ENCODE assay signal across 27 cellular contexts in genomic region chr22:48600171-48600570, GRCh38.
"Had no signal": no experiment of that assay in that cellular context is flagged by ENCODE, and none has a peak within 500 bp of the region (broad histone marks: within the 10 kb centered on the region; RNA-seq: fewer than 3 reads in every experiment).

No MANE protein-coding gene starts in this region.

- H3K4me3 Mint-ChIP-seq: dendritic cell treated with granulocyte-macrophage colony-stimulating factor and Interleukin-4, amounts not matched to agents 40 ng/mL and 50 ng/mL, for 4 days; effector memory CD8-positive, alpha-beta T cell; endodermal cell had no signal

- H3K4me3 ChIP-seq: colonic mucosa, coronary artery, dorsolateral prefrontal cortex, esophagus muscularis mucosa, esophagus squamous epithelium, gastrocnemius medialis, gastroesophageal sphincter, heart left ventricle, heart right ventricle had no signal

- H3K9me3 ChIP-seq: colonic mucosa, esophagus squamous epithelium, gastrocnemius medialis had no signal

- H3K27ac ChIP-seq: colonic mucosa, coronary artery, epithelial cell of prostate, esophagus muscularis mucosa, esophagus squamous epithelium, foreskin keratinocyte, gastrocnemius medialis, gastroesophageal sphincter, heart left ventricle, heart right ventricle had no signal

- H3K27ac Mint-ChIP-seq: dendritic cell treated with granulocyte-macrophage colony-stimulating factor and Interleukin-4, amounts not matched to agents 40 ng/mL and 50 ng/mL, for 4 days; effector memory CD8-positive, alpha-beta T cell; endodermal cell had no signal

- H3K27me3 ChIP-seq: colonic mucosa, dorsolateral prefrontal cortex, foreskin keratinocyte, gastrocnemius medialis had no signal

- DNase-seq: colonic mucosa; cortex of kidney; dermis blood vessel endothelial cell; dorsolateral prefrontal cortex; effector CD4-positive, alpha-beta T cell; effector CD8-positive, alpha-beta T cell; effector memory CD4-positive, alpha-beta T cell; effector memory CD8-positive, alpha-beta T cell; endodermal cell; erythroblast; esophagus squamous epithelium; foreskin fibroblast; foreskin keratinocyte; foreskin melanocyte; gastrocnemius medialis; glutamatergic neuron; heart right ventricle had no signal

- FAIRE-seq: colon, endometrium, endothelial cell of umbilical vein, frontal cortex had no signal

- H3K36me3 ChIP-seq: colonic mucosa, esophagus muscularis mucosa, esophagus squamous epithelium, gastrocnemius medialis, gastroesophageal sphincter, heart left ventricle, heart right ventricle had no signal

- H3K4me1 ChIP-seq: colonic mucosa, esophagus muscularis mucosa, esophagus squamous epithelium, foreskin keratinocyte, gastrocnemius medialis, gastroesophageal sphincter, heart left ventricle, heart right ventricle had no signal

- H3K27me3 Mint-ChIP-seq: dendritic cell treated with granulocyte-macrophage colony-stimulating factor and Interleukin-4, amounts not matched to agents 40 ng/mL and 50 ng/mL, for 4 days; effector memory CD8-positive, alpha-beta T cell had no signal

- H3K4me1 Mint-ChIP-seq: endodermal cell had no signal
